ENCODE assay signal across 8 cellular contexts in the genomic region with DNA sequence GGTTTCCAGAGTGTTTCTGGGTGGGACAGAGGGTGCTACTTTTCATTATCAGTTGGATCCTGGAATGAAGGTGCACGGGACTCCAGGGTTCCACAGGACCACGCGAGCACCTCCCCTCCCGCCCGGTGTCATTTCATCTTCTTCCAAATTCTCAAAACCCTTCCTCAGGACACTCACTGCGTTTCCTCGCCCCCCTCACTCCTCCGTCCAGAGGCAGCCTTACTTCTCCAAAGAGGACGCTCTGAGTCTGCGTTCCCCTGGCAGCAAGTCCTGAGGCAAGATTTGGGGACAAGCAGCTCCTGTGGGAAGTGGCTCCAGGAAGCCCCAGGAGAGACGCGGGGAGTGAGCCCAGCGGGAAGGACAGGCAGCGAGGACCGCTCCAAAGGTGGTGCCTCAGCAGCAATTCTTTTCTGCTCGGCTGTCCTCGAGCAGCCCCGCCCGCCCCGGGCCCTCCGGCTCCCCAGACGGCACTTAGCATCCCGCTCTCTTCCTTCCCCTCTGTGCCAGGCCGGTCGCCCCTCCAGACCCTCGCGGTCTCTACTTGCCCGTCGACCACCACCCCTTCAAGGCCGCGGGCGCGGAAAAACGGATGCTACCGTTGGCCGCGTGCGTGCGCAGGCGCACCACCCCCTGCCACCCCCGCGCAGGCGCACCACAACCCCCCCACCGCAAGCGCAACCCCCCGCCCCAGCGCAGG. TPM values are rescaled to one million over a fixed set of nuclear protein-coding genes. Genes with fewer than 3 reads are reported as not detected.
DNase-seq lines count a peak whose midpoint lies in the region; ATAC-seq and TF ChIP-seq lines count a peak whose summit lies in the region.

No MANE protein-coding gene starts in this region.

- ATAC-seq in HG03196 (IDR thresholded peaks at IDR 0.05; ENCODE audit: unreplicated experiment) (peak; percentile 37), WTC11 (peak; percentile 53), left ventricle myocardium superior (peak; percentile 43)

- H3K27ac Mint-ChIP-seq in WTC11 = peak overlapping the region; percentile 70

- peaks cover 14% of the 10 kb centered on the region for H3K36me3 Mint-ChIP-seq in WTC11

- TF ChIP-seq CTCF in C4-2B (conservative IDR thresholded peaks at IDR 0.05) (no peak), WTC11 (IDR thresholded peaks at IDR 0.05) (no peak)

- H3K4me3 Mint-ChIP-seq in WTC11 = peak overlapping the region; percentile 92

- intact Hi-C loops in left ventricle myocardium superior (cut with micrococcal nuclease) = no loop called here

- DNase-seq in WTC11 (ENCODE audit: low spot score) (no peak), left ventricle myocardium superior (no peak), LoVo (ENCODE audit: low spot score) (no peak), C1 segment of cervical spinal cord (lab: John Stamatoyannopoulos, UW) (no peak)

- H3K4me3 ChIP-seq in skin epidermis = peak overlapping the region; percentile 59 to 89 (median 71)

- CTCF ChIA-PET in WTC11 (lab: Charles Lee) = interaction anchor here (0.9 kb wide), 2 partner anchors 19 to 34 kb away, joined by 3 to 4 read pairs; no protein-coding TSS in a partner anchor

- peak; percentile 49 for TF ChIP-seq POLR2A in GM19193 (IDR thresholded peaks at IDR 0.05; ENCODE audit: extremely low read depth, insufficient read depth, insufficient read length)

- POLR2A ChIA-PET in WTC11 (lab: Charles Lee) = interaction anchor here (0.6 kb wide), 1 partner anchor 565 kb away, joined by 3 read pairs; no protein-coding TSS in a partner anchor

- peaks cover 12% of the 10 kb centered on the region for H3K27me3 Mint-ChIP-seq in WTC11 (ENCODE audit: low read depth)

- H3K4me1 Mint-ChIP-seq in WTC11 = peaks cover 35% of the 10 kb centered on the region

- H3K27ac ChIP-seq in C4-2B = peak overlapping the region; percentile 91
- peak overlapping the region; percentile 36 to 96 (median 84) for H3K27ac ChIP-seq in skin epidermis

- no peaks in the 10 kb centered on the region for H3K9me3 Mint-ChIP-seq in WTC11

TF ChIP-seq in WTC11, 78 proteins besides CTCF, POLR2A, EP300 and RAD21:
- TF ChIP-seq NFATC4 (CRISPR knock-in tag; IDR thresholded peaks at IDR 0.05) (no peak), ELF4 (CRISPR knock-in tag; IDR thresholded peaks at IDR 0.05; ENCODE audit: low read depth) (no peak)
- TF ChIP-seq, protein P1, sequence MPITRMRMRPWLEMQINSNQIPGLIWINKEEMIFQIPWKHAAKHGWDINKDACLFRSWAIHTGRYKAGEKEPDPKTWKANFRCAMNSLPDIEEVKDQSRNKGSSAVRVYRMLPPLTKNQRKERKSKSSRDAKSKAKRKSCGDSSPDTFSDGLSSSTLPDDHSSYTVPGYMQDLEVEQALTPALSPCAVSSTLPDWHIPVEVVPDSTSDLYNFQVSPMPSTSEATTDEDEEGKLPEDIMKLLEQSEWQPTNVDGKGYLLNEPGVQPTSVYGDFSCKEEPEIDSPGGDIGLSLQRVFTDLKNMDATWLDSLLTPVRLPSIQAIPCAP (CRISPR knock-in tag; IDR thresholded peaks at IDR 0.05) = 0 out of 2 replicates have a peak, but pooled peaks have one; percentile 7
- TF ChIP-seq, protein P2, sequence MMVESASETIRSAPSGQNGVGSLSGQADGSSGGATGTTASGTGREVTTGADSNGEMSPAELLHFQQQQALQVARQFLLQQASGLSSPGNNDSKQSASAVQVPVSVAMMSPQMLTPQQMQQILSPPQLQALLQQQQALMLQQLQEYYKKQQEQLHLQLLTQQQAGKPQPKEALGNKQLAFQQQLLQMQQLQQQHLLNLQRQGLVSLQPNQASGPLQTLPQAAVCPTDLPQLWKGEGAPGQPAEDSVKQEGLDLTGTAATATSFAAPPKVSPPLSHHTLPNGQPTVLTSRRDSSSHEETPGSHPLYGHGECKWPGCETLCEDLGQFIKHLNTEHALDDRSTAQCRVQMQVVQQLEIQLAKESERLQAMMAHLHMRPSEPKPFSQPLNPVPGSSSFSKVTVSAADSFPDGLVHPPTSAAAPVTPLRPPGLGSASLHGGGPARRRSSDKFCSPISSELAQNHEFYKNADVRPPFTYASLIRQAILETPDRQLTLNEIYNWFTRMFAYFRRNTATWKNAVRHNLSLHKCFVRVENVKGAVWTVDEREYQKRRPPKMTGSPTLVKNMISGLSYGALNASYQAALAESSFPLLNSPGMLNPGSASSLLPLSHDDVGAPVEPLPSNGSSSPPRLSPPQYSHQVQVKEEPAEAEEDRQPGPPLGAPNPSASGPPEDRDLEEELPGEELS (CRISPR knock-in tag; IDR thresholded peaks at IDR 0.05) = 0 out of 2 replicates have a peak, but pooled peaks have one; percentile 68

RNA-seq across cellular contexts. Expression of a gene that starts 0.6 kb away (rescaled TPM):
- 4.0 to 4.6 TPM (median 4.4 TPM) in 3 replicates for total RNA-seq in WTC11 (2021)
- 3.2 TPM for total RNA-seq in left ventricle myocardium superior

RNA-seq across cellular contexts. Expression of a gene that starts 23.7 kb away (rescaled TPM):
- total RNA-seq in WTC11 (2021) (20.7 to 23.2 TPM (median 22.2 TPM) in 3 replicates), left ventricle myocardium superior (4.9 TPM)
